6 cellular contexts compared by ENCODE assay signal in genomic region chr11:56183459-56183858, GRCh38. TPM values are rescaled to one million over a fixed set of nuclear protein-coding genes. Genes with fewer than 3 reads are reported as not detected.
"Had no signal": no experiment of that assay in that cellular context is flagged by ENCODE, and none has a peak within 500 bp of the region (broad histone marks: within the 10 kb centered on the region; RNA-seq: fewer than 3 reads in every experiment).

No MANE protein-coding gene starts in this region.

- H3K4me2 ChIP-seq: KMS-11 had no signal

- ATAC-seq: HepG2, K562 had no signal

- H3K27ac ChIP-seq: HL-60, KMS-11 had no signal

- H3K4me3 ChIP-seq: K562 had no signal

- H3K9ac ChIP-seq: KMS-11 had no signal

RNA-seq across cellular contexts. Expression of gene OR5J2, which starts 7.0 kb away (rescaled TPM):
- polyA plus RNA-seq: HepG2, IgD-negative memory B cell, IMR-90, K562 had no signal

RNA-seq across cellular contexts. Expression of gene OR8K5, which starts 23.3 kb away (rescaled TPM):
- polyA plus RNA-seq: HepG2, IgD-negative memory B cell, IMR-90, K562 had no signal

RNA-seq across cellular contexts. Expression of gene OR8J3, which starts 43.5 kb away (rescaled TPM):
- polyA plus RNA-seq: HepG2, IgD-negative memory B cell, IMR-90, K562 had no signal

RNA-seq across cellular contexts. Expression of gene OR5T2, which starts 50.6 kb away (rescaled TPM):
- polyA plus RNA-seq: HepG2, IgD-negative memory B cell, IMR-90, K562 had no signal
